7 cellular contexts compared by ENCODE assay signal in genomic region chr19:13162749-13163608, GRCh38. TPM values are rescaled to one million over a fixed set of nuclear protein-coding genes. Genes with fewer than 3 reads are reported as not detected.
DNase-seq lines count a peak whose midpoint lies in the region; FAIRE-seq and TF ChIP-seq lines count a peak whose summit lies in the region.

No MANE protein-coding gene starts in this region.

- peak overlapping the region; percentile 98 to 99 for H3K27ac ChIP-seq in mucosa of rectum (ENCODE audit: low read depth in 2 of 2, low read length in 2 of 2)

- no peak for TF ChIP-seq CTCF in epithelial cell of proximal tubule (conservative IDR thresholded peaks at IDR 0.05; ENCODE audit: low read depth, low read length)

- H3K4me3 ChIP-seq in epithelial cell of proximal tubule (ENCODE audit: low read depth, low read length) (peak overlapping the region; percentile 39), mucosa of rectum (ENCODE audit: low read length in 2 of 2) (peak overlapping the region; percentile 57 to 76)

- H3K9me3 ChIP-seq in mucosa of rectum (ENCODE audit: control insufficient read depth in 2 of 2, low read length in 2 of 2), result no peaks in the 10 kb centered on the region

- no peaks in the 10 kb centered on the region for H3K36me3 ChIP-seq in mucosa of rectum (ENCODE audit: control insufficient read depth in 2 of 2, insufficient read depth in 2 of 2, low read length in 2 of 2)

- DNase-seq in GM18507 (ENCODE audit: extremely low spot score, insufficient read length, low read depth), result no peak
- DNase-seq in HuH-7.5 (ENCODE audit: low spot score), result peak; percentile 84
- DNase-seq in OCI-M1 (lab: John Stamatoyannopoulos, UW), result peak; percentile 97
- DNase-seq in activated T-cell treated with anti-CD3 and anti-CD28 coated beads for 48 hours (ENCODE audit: low read depth), result peak; percentile 89
- DNase-seq in epithelial cell of proximal tubule (ENCODE audit: low read depth), result no peak
- DNase-seq in stimulated activated CD8-positive, alpha-beta memory T cell treated with anti-CD3 and anti-CD28 coated beads, Interleukin-4, amount 100 ng/mL, for 4 hours (ENCODE audit: low read depth in 2 of 2, low spot score in 1 of 2), result peak; percentile 76 to 78

- no peaks in the 10 kb centered on the region for H3K27me3 ChIP-seq in mucosa of rectum (ENCODE audit: control insufficient read depth in 2 of 2, insufficient read depth in 2 of 2, low read length in 2 of 2)

- FAIRE-seq in GM18507 (lab: Jason Lieb, UNC), result peak; percentile 61

- H3K4me1 ChIP-seq in mucosa of rectum (ENCODE audit: control insufficient read depth in 2 of 2, insufficient read depth in 2 of 2, low read length in 2 of 2), result peaks cover 45 to 49% of the 10 kb centered on the region in 2 donors

- peak overlapping the region; percentile 86 to 88 for H3K9ac ChIP-seq in mucosa of rectum (ENCODE audit: low read depth in 1 of 2, low read length in 2 of 2)

RNA-seq across cellular contexts. Expression of gene IER2, which starts 12.8 kb away (rescaled TPM):
- total RNA-seq in epithelial cell of proximal tubule, result 105 and 145 TPM in 2 replicates

RNA-seq across cellular contexts. Expression of gene STX10, which starts 12.8 kb away (rescaled TPM):
- 89.0 and 92.7 TPM in 2 replicates for total RNA-seq in epithelial cell of proximal tubule

RNA-seq across cellular contexts. Expression of gene NACC1, which starts 44.9 kb away (rescaled TPM):
- total RNA-seq in epithelial cell of proximal tubule, result 72.2 and 114 TPM in 2 replicates

RNA-seq across cellular contexts. Expression of gene TRMT1, which starts 46.4 kb away (rescaled TPM):
- 49.9 and 56.1 TPM in 2 replicates for total RNA-seq in epithelial cell of proximal tubule

Comparison
In these comparisons a context has a peak if more than half of its experiments do, and no peak if none do; other contexts are left out.
1. DNase-seq: peak in HuH-7.5 (single experiment), OCI-M1 (single experiment), activated T-cell treated with anti-CD3 and anti-CD28 coated beads for 48 hours (single experiment) and stimulated activated CD8-positive, alpha-beta memory T cell treated with anti-CD3 and anti-CD28 coated beads, Interleukin-4, amount 100 ng/mL, for 4 hours (2 of 2); none in GM18507 (single experiment) and epithelial cell of proximal tubule (single experiment).